In genomic region chr1:34866762-34867109, GRCh38 we compare ENCODE assay signal across 8 cellular contexts. TPM values are rescaled to one million over a fixed set of nuclear protein-coding genes. Genes with fewer than 3 reads are reported as not detected.
DNase-seq lines count a peak whose midpoint lies in the region; ATAC-seq, FAIRE-seq and TF ChIP-seq lines count a peak whose summit lies in the region.

No MANE protein-coding gene starts in this region.

- peaks cover 10% of the 10 kb centered on the region for H3K4me1 ChIP-seq in OCI-LY1 (ENCODE audit: insufficient read depth, low read length, severe bottlenecking)

- peak overlapping the region; percentile 67; the same call in 1 of the 2 replicates for H3K4me3 ChIP-seq in GM08714 (ENCODE audit: low read length)
- H3K4me3 ChIP-seq in OCI-LY1 (ENCODE audit: low read depth, low read length, poor library complexity, severe bottlenecking): peak overlapping the region; percentile 68
- peak overlapping the region; percentile 68 for H3K4me3 ChIP-seq in epithelial cell of esophagus (ENCODE audit: low read length)

- intact Hi-C loops in sciatic nerve (cut with DNase I): loop anchor here (5.0 kb wide), 1 partner anchor 79 kb away; no protein-coding TSS in a partner anchor

- no peak for TF ChIP-seq POLR2A in H54 (IDR thresholded peaks at IDR 0.05; ENCODE audit: low read depth, low read length)

- H3F3A ChIP-seq in OCI-LY1 (ENCODE audit: insufficient read depth, low read length): no peaks in the 10 kb centered on the region

- H3K27me3 ChIP-seq in OCI-LY1 (ENCODE audit: insufficient read depth, low read length): no peaks in the 10 kb centered on the region

- H4K20me1 ChIP-seq in OCI-LY1 (ENCODE audit: insufficient read depth, low read length): no peaks in the 10 kb centered on the region

- no peaks in the 10 kb centered on the region for H3K9me3 ChIP-seq in OCI-LY1 (ENCODE audit: low read length)

- no peak overlapping the region for H2AFZ ChIP-seq in OCI-LY1 (ENCODE audit: low read length)

- H3K36me3 ChIP-seq in OCI-LY1 (ENCODE audit: insufficient read depth, low read length): no peaks in the 10 kb centered on the region

- ATAC-seq in sciatic nerve (no peak), HG02642 (IDR thresholded peaks at IDR 0.05; ENCODE audit: poor library complexity, unreplicated experiment) (no peak), esophagus mucosa (no peak)

- H3K9ac ChIP-seq in OCI-LY1 (ENCODE audit: low read length): peak overlapping the region; percentile 75; the same call in 1 of the 2 replicates

- no peak for FAIRE-seq in H54 (lab: Jason Lieb, UNC)

- no peak overlapping the region for H3K27ac ChIP-seq in OCI-LY1 (ENCODE audit: low read depth, low read length, poor library complexity, severe bottlenecking)

- H3K9me2 ChIP-seq in OCI-LY1 (ENCODE audit: low read depth, low read length): no peaks in the 10 kb centered on the region

- TF ChIP-seq CTCF in OCI-LY1 (IDR thresholded peaks at IDR 0.05; ENCODE audit: low read length) (no peak), epithelial cell of esophagus (IDR thresholded peaks at IDR 0.05; ENCODE audit: insufficient read depth, low read depth, low read length, missing control alignments) (no peak)

- no peak for DNase-seq in epithelial cell of esophagus (ENCODE audit: low read depth)
- peak; percentile 37 for DNase-seq in sciatic nerve (ENCODE audit: low spot score)
- no peak for DNase-seq in NCI-H1694 (lab: John Stamatoyannopoulos, UW)
- DNase-seq in H54 (ENCODE audit: insufficient read length, low spot score): no peak

- peak overlapping the region; percentile 80 for H3K4me2 ChIP-seq in OCI-LY1 (ENCODE audit: low read length)

- no peaks in the 10 kb centered on the region for H3K79me2 ChIP-seq in OCI-LY1 (ENCODE audit: insufficient read depth, low read length)

RNA-seq across cellular contexts. Expression of gene SMIM12, which starts 7.2 kb away (rescaled TPM):
- total RNA-seq in sciatic nerve (36.2 TPM), esophagus mucosa (40.4 TPM)
